Comparison of ENCODE assay signal across 11 cellular contexts in the genomic region with DNA sequence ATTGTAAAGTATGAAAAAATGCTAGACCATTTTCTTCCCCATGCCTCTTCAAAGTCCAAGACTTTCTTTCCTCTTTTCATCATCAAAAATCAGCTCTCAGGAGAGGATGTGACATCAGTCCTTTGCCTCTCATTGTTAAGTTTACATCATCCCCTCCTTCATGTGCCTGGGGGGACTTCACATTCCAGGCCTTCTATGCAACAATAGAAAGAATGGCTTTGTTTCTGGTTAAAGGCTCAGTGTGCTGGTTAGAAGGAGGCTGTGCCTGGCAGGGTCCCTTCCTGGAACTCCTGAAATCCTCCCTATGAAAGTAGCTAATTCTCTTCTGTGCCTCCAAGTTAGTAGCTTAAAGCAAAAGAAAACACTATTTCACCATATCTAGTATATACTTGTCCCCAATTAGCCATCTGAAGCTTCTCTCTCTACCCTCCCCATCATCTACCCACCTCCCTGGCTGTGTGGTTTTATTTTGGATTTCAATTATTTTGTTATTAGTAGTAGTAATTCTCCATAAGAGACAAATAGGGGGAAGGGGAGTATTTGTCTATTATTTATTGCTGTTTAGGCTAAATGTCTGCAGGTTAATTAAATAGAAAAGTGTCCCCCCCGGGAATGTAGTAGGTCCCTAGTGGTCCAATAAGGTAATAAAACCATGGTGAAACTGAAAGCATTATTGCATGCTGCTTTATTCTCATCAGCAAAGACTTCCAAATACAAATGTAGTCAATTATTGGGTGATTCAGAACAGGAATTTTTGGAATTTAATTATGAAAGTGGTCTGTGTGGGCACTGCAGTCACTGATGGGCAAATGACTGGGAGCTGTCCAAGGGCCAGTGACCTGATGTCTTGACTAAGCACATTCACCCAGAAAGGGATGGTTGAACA.
DNase-seq lines count a peak whose midpoint lies in the region; ATAC-seq and TF ChIP-seq lines count a peak whose summit lies in the region.
"Had no signal": no experiment of that assay in that cellular context is flagged by ENCODE, and none has a peak within 500 bp of the region (broad histone marks: within the 10 kb centered on the region; RNA-seq: fewer than 3 reads in every experiment).

No MANE protein-coding gene starts in this region.

- H3K36me3 ChIP-seq in osteoblast (ENCODE audit: insufficient read depth, low read length), result no peaks in the 10 kb centered on the region

- H2AFZ ChIP-seq in osteoblast (ENCODE audit: low read length), result no peak overlapping the region

- H3K9me3 ChIP-seq in osteoblast (ENCODE audit: low read depth, low read length), result no peaks in the 10 kb centered on the region

- no peak overlapping the region for H3K27ac ChIP-seq in osteoblast (ENCODE audit: low read depth, low read length)

- H3K4me3 ChIP-seq in fibroblast of mammary gland (ENCODE audit: control insufficient read depth, low read depth, low read length), result no peak overlapping the region
- H3K4me3 ChIP-seq in osteoblast (ENCODE audit: insufficient read depth, low read length), result no peak overlapping the region

- no peaks in the 10 kb centered on the region for H4K20me1 ChIP-seq in osteoblast (ENCODE audit: insufficient read depth, low read length)

- TF ChIP-seq CTCF in fibroblast of mammary gland (conservative IDR thresholded peaks at IDR 0.05; ENCODE audit: control insufficient read depth, insufficient read depth, low read depth, low read length), result peak; percentile 35
- TF ChIP-seq CTCF in osteoblast (IDR thresholded peaks at IDR 0.05; ENCODE audit: extremely low read depth, low read depth, low read length), result peak; percentile 39

- DNase-seq in EH (ENCODE audit: low read depth) (peak; percentile 66), RKO (ENCODE audit: low spot score) (peak; percentile 10), fibroblast of mammary gland (ENCODE audit: low read depth) (peak; percentile 35), osteoblast (ENCODE audit: insufficient read length, low spot score, missing footprints) (no peak), HuH-7.5 (ENCODE audit: low spot score) (no peak)
- DNase-seq in activated CD4-positive, alpha-beta T cell treated with anti-CD3 and anti-CD28 coated beads for 4 hours, result no peak
- DNase-seq in effector CD4-positive, alpha-beta T cell, result no peak
- DNase-seq: activated naive CD4-positive, alpha-beta T cell treated with Interleukin-2 at 50 U/mL for 16 hours; right cardiac atrium had no signal

- no peaks in the 10 kb centered on the region for H3K27me3 ChIP-seq in osteoblast (ENCODE audit: insufficient read depth, low read length)

- H3K4me2 ChIP-seq in osteoblast (ENCODE audit: insufficient read depth, low read length), result peak overlapping the region; percentile 30

- no peak for ATAC-seq in HG02840 (IDR thresholded peaks at IDR 0.05; ENCODE audit: low FRiP score, unreplicated experiment)
- ATAC-seq: right cardiac atrium; stimulated activated memory B cell treated with anti-CD40 and anti-IgM and Interleukin-4, amounts not matched to agents 10 μg/mL and 1 μg/mL and 100 μg/mL, for 72 hours had no signal

- no peaks in the 10 kb centered on the region for H3K79me2 ChIP-seq in osteoblast (ENCODE audit: insufficient read depth, low read length)

- peaks cover 13% of the 10 kb centered on the region for H3K4me1 ChIP-seq in osteoblast (ENCODE audit: insufficient read depth, low read length)

Comparison
In these comparisons a context has a peak if more than half of its experiments do, and no peak if none do; other contexts are left out.
1. DNase-seq: peak in EH (single experiment), RKO (single experiment) and fibroblast of mammary gland (single experiment); none in osteoblast (single experiment), activated CD4-positive, alpha-beta T cell treated with anti-CD3 and anti-CD28 coated beads for 4 hours (0 of 2), HuH-7.5 (single experiment) and effector CD4-positive, alpha-beta T cell (single experiment).